In the genomic region with DNA sequence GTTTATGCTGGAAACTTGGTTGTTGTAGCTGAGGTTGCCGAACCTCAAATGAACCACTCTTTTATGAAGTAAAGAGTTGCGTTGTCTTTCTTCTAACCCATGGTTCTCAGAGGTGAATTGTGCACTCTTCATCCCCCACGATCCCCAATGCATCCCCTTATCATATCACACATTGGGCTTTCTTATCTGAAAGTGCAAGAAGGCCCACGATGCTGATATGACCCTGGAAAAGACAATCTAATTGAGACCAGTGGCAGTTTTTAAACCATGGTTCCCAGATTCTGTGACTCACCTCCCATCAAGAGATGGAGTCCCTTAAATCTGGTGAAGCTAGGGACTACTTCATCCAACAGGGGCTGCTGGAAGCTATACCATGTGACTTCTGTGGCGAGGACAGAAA, we compare ENCODE assay signal across 8 cellular contexts.
"Had no signal": no experiment of that assay in that cellular context is flagged by ENCODE, and none has a peak within 500 bp of the region (broad histone marks: within the 10 kb centered on the region; RNA-seq: fewer than 3 reads in every experiment).

No MANE protein-coding gene starts in this region.

- H3K27ac Mint-ChIP-seq: IgD-negative memory B cell had no signal

- FAIRE-seq: HepG2, HTR-8/SVneo had no signal

- H3K27me3 Mint-ChIP-seq: IgD-negative memory B cell had no signal

- DNase-seq: IMR-90, KBM-7, KG1 had no signal

- H3K4me3 Mint-ChIP-seq: IgD-negative memory B cell had no signal

- H3K9ac ChIP-seq: KMS-11 had no signal

- H3K36me3 Mint-ChIP-seq: IgD-negative memory B cell had no signal

- H3K27ac ChIP-seq: HL-60, KMS-11 had no signal

- H3K4me2 ChIP-seq: KMS-11 had no signal
